ENCODE assay signal across 17 cellular contexts in the genomic region with DNA sequence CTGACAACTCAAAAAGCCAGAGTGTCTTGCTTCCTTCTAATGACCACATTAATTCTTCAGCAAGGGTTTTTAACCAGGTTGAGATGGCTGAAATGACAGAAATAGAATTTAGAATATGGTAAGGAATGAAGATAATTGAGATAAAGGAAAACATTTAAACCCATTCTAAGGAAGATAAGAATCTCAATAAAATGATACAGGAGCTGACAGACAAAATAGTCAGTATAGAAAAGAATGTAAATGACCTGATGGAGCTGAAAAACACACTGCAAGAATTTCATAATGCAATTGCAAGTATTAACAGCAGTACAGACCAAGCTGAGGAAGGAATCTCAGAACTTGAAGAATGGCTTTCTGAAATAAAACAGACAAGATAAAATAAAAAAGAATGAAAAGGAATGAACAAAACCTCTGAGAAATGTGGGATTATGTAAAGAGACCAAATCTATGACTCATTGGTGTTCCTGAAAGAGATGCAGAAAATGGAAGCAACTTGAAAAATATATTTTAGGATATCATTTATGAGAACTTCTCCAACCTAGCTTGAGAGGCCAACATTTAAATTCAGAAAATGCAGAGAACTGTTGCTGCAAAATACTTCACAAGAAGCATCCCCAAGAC.
"Had no signal": no experiment of that assay in that cellular context is flagged by ENCODE, and none has a peak within 500 bp of the region (broad histone marks: within the 10 kb centered on the region; RNA-seq: fewer than 3 reads in every experiment).

No MANE protein-coding gene starts in this region.

- DNase-seq: effector CD4-positive, alpha-beta T cell; foreskin keratinocyte; immature natural killer cell; left colon; left ventricle myocardium superior; mesendoderm; naive thymus-derived CD4-positive, alpha-beta T cell; nephron progenitor cell; stimulated activated CD4-positive, alpha-beta T cell treated with anti-CD3 and anti-CD28 coated beads, Interleukin-12 subunit alpha, Interleukin-12 subunit beta, amount 100 ng/mL, for 4 hours; stimulated activated naive CD8-positive, alpha-beta T cell treated with anti-CD3 and anti-CD28 coated beads, Interleukin-15, Interleukin-2, amounts not matched to agents 100 U/mL and 50 U/mL, for 24 hours; tibial artery; upper lobe of left lung; uterus had no signal

- H3K27ac Mint-ChIP-seq: immature natural killer cell; naive thymus-derived CD4-positive, alpha-beta T cell; nephron progenitor cell had no signal

- H3K27me3 ChIP-seq: foreskin keratinocyte, tibial artery, upper lobe of left lung, uterus had no signal

- H3K27ac ChIP-seq: coronary artery, foreskin keratinocyte, skin epidermis, tibial artery, upper lobe of left lung, uterus had no signal

- H3K4me3 ChIP-seq: coronary artery, lung, skin epidermis, tibial artery, upper lobe of left lung, uterus had no signal

- H3K9me3 ChIP-seq: uterus had no signal

- H3K4me3 Mint-ChIP-seq: immature natural killer cell; naive thymus-derived CD4-positive, alpha-beta T cell; nephron progenitor cell had no signal

- H3K4me1 Mint-ChIP-seq: immature natural killer cell, nephron progenitor cell had no signal

- H3K36me3 ChIP-seq: tibial artery, upper lobe of left lung, uterus had no signal

- H3K4me1 ChIP-seq: tibial artery, upper lobe of left lung, uterus had no signal

- ATAC-seq: foreskin keratinocyte; left colon; left ventricle myocardium superior; naive thymus-derived CD4-positive, alpha-beta T cell; sciatic nerve; stimulated activated naive CD8-positive, alpha-beta T cell treated with anti-CD3 and anti-CD28 coated beads, Interleukin-15, Interleukin-2, amounts not matched to agents 100 U/mL and 50 U/mL, for 24 hours had no signal
